10 cellular contexts compared by ENCODE assay signal in genomic region chr17:50155115-50155819, GRCh38. TPM values are rescaled to one million over a fixed set of nuclear protein-coding genes. Genes with fewer than 3 reads are reported as not detected.
DNase-seq lines count a peak whose midpoint lies in the region; ATAC-seq, FAIRE-seq and TF ChIP-seq lines count a peak whose summit lies in the region.
"Had no signal": no experiment of that assay in that cellular context is flagged by ENCODE, and none has a peak within 500 bp of the region (broad histone marks: within the 10 kb centered on the region; RNA-seq: fewer than 3 reads in every experiment).

No MANE protein-coding gene starts in this region.

- H3K79me2 ChIP-seq in GM12878 (ENCODE audit: control insufficient read depth, insufficient read depth, low read length): peaks cover 14% of the 10 kb centered on the region

- H2AFZ ChIP-seq in GM12878 (ENCODE audit: control insufficient read depth, low read depth, low read length): no peak overlapping the region

- TF ChIP-seq POLR2A in heart left ventricle (IDR thresholded peaks at IDR 0.05) (no peak), GM12878 (IDR thresholded peaks at IDR 0.05; ENCODE audit: low read depth, low read length) (no peak)

- no peak for TF ChIP-seq RAD21 in GM12878 (IDR thresholded peaks at IDR 0.05; ENCODE audit: insufficient read depth, low read depth, low read length)

- H3K4me1 ChIP-seq in heart left ventricle (peaks cover 0 to 50% (median 41%) of the 10 kb centered on the region in 12 donors), GM12878 (ENCODE audit: control insufficient read depth, insufficient read depth, low read length) (peaks cover 37% of the 10 kb centered on the region), muscle layer of colon (ENCODE audit: insufficient read depth, low read length) (peaks cover 38% of the 10 kb centered on the region)

- H3K9me3 Mint-ChIP-seq in natural killer cell treated with Interleukin-12 subunit alpha and Interleukin-12 subunit beta and Interleukin-15 and Interleukin-18, amount 100 ng/mL, for 72 hours: no peaks in the 10 kb centered on the region

- SMC1A ChIA-PET in GM12878 (lab: Charles Lee; ENCODE audit: uncharacterized antibody, unreplicated experiment): interaction anchor here (0.8 to 1.9 kb wide), 7 partner anchors 8 to 43 kb away, joined by 3 to 7 read pairs (median 4); no protein-coding TSS in a partner anchor

- BruUV-seq in GM12878 (replicated peaks; lab: Mats Ljungman, UMichigan): no TSS peak

- H3K27ac ChIP-seq in heart left ventricle (peak overlapping the region in 11 of 12 donors; percentile 70 to 99 (median 97)), GM12878 (ENCODE audit: control insufficient read depth, insufficient read depth) (peak overlapping the region; percentile 72), muscle layer of colon (ENCODE audit: low read depth, low read length) (peak overlapping the region; percentile 63)

- peak overlapping the region in 1 of 2 donors; percentile 27 for H3K27ac Mint-ChIP-seq in natural killer cell treated with Interleukin-12 subunit alpha and Interleukin-12 subunit beta and Interleukin-15 and Interleukin-18, amount 100 ng/mL, for 72 hours

- H3K9ac ChIP-seq in GM12878 (ENCODE audit: control insufficient read depth, insufficient read depth, low read length) (peak overlapping the region; percentile 50; the same call in 1 of the 2 replicates), muscle layer of colon (ENCODE audit: low read length) (no peak overlapping the region)

- RAD21 ChIA-PET in GM12878 (lab: Charles Lee; ENCODE audit: unreplicated experiment): interaction anchor here (0.7 to 2.3 kb wide), 6 partner anchors 8 to 142 kb away, joined by 3 to 7 read pairs (median 4); no protein-coding TSS in a partner anchor

- peak overlapping the region; percentile 91 for H3K4me2 ChIP-seq in GM12878 (ENCODE audit: control insufficient read depth, insufficient read depth)

- H3K27me3 Mint-ChIP-seq in natural killer cell treated with Interleukin-12 subunit alpha and Interleukin-12 subunit beta and Interleukin-15 and Interleukin-18, amount 100 ng/mL, for 72 hours: no peaks in the 10 kb centered on the region

- H3K9me3 ChIP-seq in heart left ventricle (no peaks in the 10 kb centered on the region), GM12878 (replicated peaks; ENCODE audit: control insufficient read depth, insufficient read depth, low read length) (no peaks in the 10 kb centered on the region), muscle layer of colon (ENCODE audit: low read length) (no peaks in the 10 kb centered on the region)

- ATAC-seq in heart left ventricle: no peak
- no peak for ATAC-seq in left ventricle myocardium superior
- ATAC-seq in GM12878: no peak
- ATAC-seq in natural killer cell treated with Interleukin-12 subunit alpha and Interleukin-12 subunit beta and Interleukin-15 and Interleukin-18, amount 100 ng/mL, for 72 hours: no peak

- H3K36me3 ChIP-seq in heart left ventricle (no peaks in the 10 kb centered on the region), GM12878 (ENCODE audit: control insufficient read depth in 2 of 2, insufficient read depth in 2 of 2, low read length in 1 of 2) (no peaks in the 10 kb centered on the region), muscle layer of colon (ENCODE audit: insufficient read depth, low read length) (no peaks in the 10 kb centered on the region)

- no peak overlapping the region for H3K4me3 Mint-ChIP-seq in natural killer cell treated with Interleukin-12 subunit alpha and Interleukin-12 subunit beta and Interleukin-15 and Interleukin-18, amount 100 ng/mL, for 72 hours

- CTCF ChIA-PET in GM12878 (lab: Yijun Ruan, JAX): interaction anchor here (0.6 to 2.3 kb wide), 9 partner anchors 8 to 75 kb away, joined by 3 to 10 read pairs (median 5); partner anchors contain the start of gene PDK2

- DNase-seq in heart left ventricle: peak in 2 of 5 donors; percentile 42 to 59
- DNase-seq in left ventricle myocardium superior: no peak
- no peak for DNase-seq in GM12878 (ENCODE audit: low read depth, low spot score)
- DNase-seq in stimulated activated naive CD4-positive, alpha-beta T cell (lab: John Stamatoyannopoulos, UW): no peak
- DNase-seq in NCI-H2081 treated with DMSO at 0.1 percent for 48 hours (lab: John Stamatoyannopoulos, UW): no peak
- DNase-seq in activated CD8-positive, alpha-beta memory T cell treated with anti-CD3 and anti-CD28 coated beads, Interleukin-2, amount 50 U/mL, for 48 hours: no peak
- DNase-seq in natural killer cell treated with Interleukin-12 subunit alpha and Interleukin-12 subunit beta and Interleukin-15 and Interleukin-18, amount 100 ng/mL, for 72 hours (ENCODE audit: low spot score): no peak
- DNase-seq: CD4-positive, CD25-positive, alpha-beta regulatory T cell; stimulated activated CD4-positive, alpha-beta T cell treated with anti-CD3 and anti-CD28 coated beads, Interleukin-4, amount 100 ng/mL, for 24 hours had no signal

- no peak for FAIRE-seq in GM12878 (lab: Jason Lieb, UNC)

- TF ChIP-seq EP300 in GM12878 (IDR thresholded peaks at IDR 0.05; ENCODE audit: borderline replicate concordance in 1 of 2, control insufficient read depth in 1 of 2, low read depth in 2 of 2, low read length in 2 of 2): no peak

- H3K4me3 ChIP-seq in heart left ventricle (no peak overlapping the region), GM12878 (peak overlapping the region; percentile 56), muscle layer of colon (ENCODE audit: low read depth in 1 of 2, low read length in 2 of 2) (peak overlapping the region in 1 of 2 donors; percentile 2)

- H3K4me1 Mint-ChIP-seq in natural killer cell treated with Interleukin-12 subunit alpha and Interleukin-12 subunit beta and Interleukin-15 and Interleukin-18, amount 100 ng/mL, for 72 hours (ENCODE audit: low read depth in 2 of 2): peaks cover 13 to 14% of the 10 kb centered on the region in 2 donors

- no peaks in the 10 kb centered on the region for H3K36me3 Mint-ChIP-seq in natural killer cell treated with Interleukin-12 subunit alpha and Interleukin-12 subunit beta and Interleukin-15 and Interleukin-18, amount 100 ng/mL, for 72 hours
- H3K36me3 Mint-ChIP-seq: CD4-positive, CD25-positive, alpha-beta regulatory T cell had no signal

- intact Hi-C loops in heart left ventricle (cut with DNase I): no loop called here
- intact Hi-C loops in left ventricle myocardium superior (cut with micrococcal nuclease): no loop called here
- intact Hi-C loops in GM12878 (cut with micrococcal nuclease; ENCODE audit: unreplicated experiment): no loop called here

- H3K27me3 ChIP-seq in heart left ventricle: no peaks in the 10 kb centered on the region
- H3K27me3 ChIP-seq in GM12878 (replicated peaks in 1 of 2; ENCODE audit: control insufficient read depth in 2 of 2, insufficient read depth in 2 of 2, low read length in 1 of 2): no peaks in the 10 kb centered on the region
- H3K27me3 ChIP-seq in muscle layer of colon (ENCODE audit: control insufficient read depth in 1 of 2, insufficient read depth in 2 of 2, low read length in 2 of 2): no peaks in the 10 kb centered on the region

- POLR2A ChIA-PET in GM12878 (lab: Charles Lee): interaction anchor here (0.8 to 1.5 kb wide), 3 partner anchors 9 to 38 kb away, joined by 4 to 7 read pairs (median 6); no protein-coding TSS in a partner anchor

- in situ Hi-C loops in GM12878 (cut with MboI): no loop called here

- 68 to 75% (median 71%) methylated on average over 8 of the region's 8 CpGs for WGBS in heart left ventricle, 4 donors
- WGBS in GM12878 (ENCODE audit: insufficient coverage, insufficient replicate concordance, low lambda C conversion rate, missing lambda C conversion rate): 67% methylated on average over 8 of the region's 8 CpGs

- no peaks in the 10 kb centered on the region for H4K20me1 ChIP-seq in GM12878 (ENCODE audit: control insufficient read depth, insufficient read depth)

- no peak for TF ChIP-seq CTCF in heart left ventricle (IDR thresholded peaks at IDR 0.05)
- no peak for TF ChIP-seq CTCF in GM12878 (IDR thresholded peaks at IDR 0.05 in 2 of 3, conservative IDR thresholded peaks at IDR 0.05 in 1 of 3; ENCODE audit: control insufficient read depth in 2 of 3, extremely low read depth in 1 of 3, insufficient read depth in 1 of 3, low read depth in 3 of 3, low read length in 3 of 3)

RNA-seq across cellular contexts. Expression of gene PPP1R9B, which starts 4.8 kb away (rescaled TPM):
- 10 to 100 TPM; 17.0 to 55.9 (median 31.3) TPM for total RNA-seq in heart left ventricle
- 10 to 100 TPM; 30.4 to 33.4 TPM for polyA plus RNA-seq in heart left ventricle
- total RNA-seq in left ventricle myocardium superior: 37.6 TPM
- 55.7 and 68.4 TPM in 2 replicates for total RNA-seq in GM12878 (2013; cell fraction: nucleolus; rRNA removed)
- 59.9 and 62.9 TPM in 2 replicates for total RNA-seq in GM12878 (2014; rRNA removed)
- 35.9 and 39.6 TPM in 2 replicates for total RNA-seq in GM12878 (2014; rRNA removed; fragmentation: Illumina TruSeq; extraction: Trizol)
- total RNA-seq in GM12878 (2021): 103 and 107 TPM in 2 replicates
- polyA plus RNA-seq in GM12878 (2011; ENCODE audit: low read depth): 21.7 TPM
- polyA plus RNA-seq in GM12878 (2011; rRNA removed): 30.2 and 44.4 TPM in 2 replicates
- polyA plus RNA-seq in GM12878 (2011; cell fraction: cytosol; rRNA removed): 39.3 and 43.6 TPM in 2 replicates
- 75.0 and 144 TPM in 2 replicates for polyA plus RNA-seq in GM12878 (2011; cell fraction: nucleus; rRNA removed)
- 54.8 and 64.1 TPM in 2 replicates for polyA plus RNA-seq in GM12878 (2012)
- 17.9 and 35.4 TPM in 2 replicates for polyA plus RNA-seq in GM12878 (2014; fragmentation: Illumina TruSeq; extraction: Trizol)
- under 1 TPM; 0.20 to 0.45 TPM for polyA plus RNA-seq in GM12878 (2014; fragmentation: Nextera tagmentation; extraction: Ambion mirVana)
- polyA plus RNA-seq in GM12878 (2014; rRNA removed): 52.0 and 58.7 TPM in 2 replicates
- 1 to 10 TPM; 1.8 to 2.3 TPM for polyA plus RNA-seq in GM12878 (2016; fragmentation: Nextera tagmentation; extraction: Ambion mirVana)
- 38.4 and 59.7 TPM in 2 replicates for polyA minus RNA-seq in GM12878 (2011; rRNA and poly(A)+ RNA removed)
- 36.3 and 36.8 TPM in 2 replicates for polyA minus RNA-seq in GM12878 (2011; cell fraction: cytosol; rRNA and poly(A)+ RNA removed)
- polyA minus RNA-seq in GM12878 (2011; cell fraction: nucleus; rRNA and poly(A)+ RNA removed): 12.3 and 46.2 TPM in 2 replicates
- 100 to 1,000 TPM in 1 of 2 donors, 10 to 100 TPM in 1; 96.0 to 110 TPM for total RNA-seq in natural killer cell treated with Interleukin-12 subunit alpha and Interleukin-12 subunit beta and Interleukin-15 and Interleukin-18, amount 100 ng/mL, for 72 hours

RNA-seq across cellular contexts. Expression of gene SGCA, which starts 10.5 kb away (rescaled TPM):
- total RNA-seq in heart left ventricle (100 to 1,000 TPM; 110 to 224 (median 151) TPM), left ventricle myocardium superior (155 TPM), GM12878 (2014; rRNA removed) (0.11 and 0.68 TPM in 2 replicates), GM12878 (2014; rRNA removed; fragmentation: Illumina TruSeq; extraction: Trizol) (0.27 TPM in 1 of 2 replicates, not detected in the other), GM12878 (2021) (0.51 and 0.56 TPM in 2 replicates)
- polyA plus RNA-seq in heart left ventricle (100 to 1,000 TPM in 1 of 2 donors, 10 to 100 TPM in 1; 96.5 to 225 TPM), GM12878 (2011; rRNA removed) (0.24 and 0.81 TPM in 2 replicates), GM12878 (2014; fragmentation: Illumina TruSeq; extraction: Trizol) (0.24 TPM in 1 of 2 replicates, not detected in the other), GM12878 (2014; fragmentation: Nextera tagmentation; extraction: Ambion mirVana) (under 1 TPM in 1 of 2 experiments, not detected in 1; 0.13 TPM), GM12878 (2014; rRNA removed) (0.25 and 2.2 TPM in 2 replicates), GM12878 (2016; fragmentation: Nextera tagmentation; extraction: Ambion mirVana) (under 1 TPM in 1 of 2 experiments, not detected in 1; 0.50 TPM)
- total RNA-seq in GM12878 (2013; cell fraction: nucleolus; rRNA removed): 1.9 and 2.9 TPM in 2 replicates
- polyA plus RNA-seq in GM12878 (2011; ENCODE audit: low read depth): 0.52 TPM
- 0.54 and 1.2 TPM in 2 replicates for polyA plus RNA-seq in GM12878 (2011; cell fraction: cytosol; rRNA removed)
- polyA plus RNA-seq in GM12878 (2011; cell fraction: nucleus; rRNA removed): 3.6 and 4.5 TPM in 2 replicates
- 1.2 and 1.9 TPM in 2 replicates for polyA plus RNA-seq in GM12878 (2012)
- 0.29 and 1.1 TPM in 2 replicates for polyA minus RNA-seq in GM12878 (2011; rRNA and poly(A)+ RNA removed)
- polyA minus RNA-seq in GM12878 (2011; cell fraction: cytosol; rRNA and poly(A)+ RNA removed): not detected in 2 replicates
- polyA minus RNA-seq in GM12878 (2011; cell fraction: nucleus; rRNA and poly(A)+ RNA removed): 0.36 TPM in 1 of 2 replicates, not detected in the other
- total RNA-seq in natural killer cell treated with Interleukin-12 subunit alpha and Interleukin-12 subunit beta and Interleukin-15 and Interleukin-18, amount 100 ng/mL, for 72 hours: under 1 TPM in 1 of 2 donors, not detected in 1; 0.42 TPM
- total RNA-seq: CD4-positive, CD25-positive, alpha-beta regulatory T cell had no signal
- polyA plus RNA-seq: CD4-positive, CD25-positive, alpha-beta regulatory T cell had no signal

RNA-seq across cellular contexts. Expression of gene SAMD14, which starts 25.3 kb away (rescaled TPM):
- 1 to 10 TPM in 7 of 9 donors, under 1 TPM in 2; 0.44 to 3.9 (median 1.2) TPM for total RNA-seq in heart left ventricle
- 1 to 10 TPM in 1 of 2 donors, under 1 TPM in 1; 0.72 to 2.8 TPM for polyA plus RNA-seq in heart left ventricle
- total RNA-seq in left ventricle myocardium superior: 1.2 TPM
- 2.6 and 4.3 TPM in 2 replicates for total RNA-seq in GM12878 (2013; cell fraction: nucleolus; rRNA removed)
- total RNA-seq in GM12878 (2014; rRNA removed): 0.17 and 0.22 TPM in 2 replicates
- total RNA-seq in GM12878 (2014; rRNA removed; fragmentation: Illumina TruSeq; extraction: Trizol): 0.22 and 0.74 TPM in 2 replicates
- 1.3 and 1.7 TPM in 2 replicates for total RNA-seq in GM12878 (2021)
- polyA plus RNA-seq in GM12878 (2011; ENCODE audit: low read depth): 0.58 TPM
- polyA plus RNA-seq in GM12878 (2011; rRNA removed): 0.32 and 1.3 TPM in 2 replicates
- 0.51 and 1.2 TPM in 2 replicates for polyA plus RNA-seq in GM12878 (2011; cell fraction: cytosol; rRNA removed)
- polyA plus RNA-seq in GM12878 (2011; cell fraction: nucleus; rRNA removed): 8.0 and 8.3 TPM in 2 replicates
- polyA plus RNA-seq in GM12878 (2012): 0.45 and 0.66 TPM in 2 replicates
- polyA plus RNA-seq in GM12878 (2014; fragmentation: Illumina TruSeq; extraction: Trizol): 0.19 and 0.25 TPM in 2 replicates
- not detected for polyA plus RNA-seq in GM12878 (2014; fragmentation: Nextera tagmentation; extraction: Ambion mirVana)
- 0.51 and 1.4 TPM in 2 replicates for polyA plus RNA-seq in GM12878 (2014; rRNA removed)
- polyA plus RNA-seq in GM12878 (2016; fragmentation: Nextera tagmentation; extraction: Ambion mirVana): under 1 TPM in 1 of 2 experiments, not detected in 1; 0.06 TPM
- 0.59 and 2.0 TPM in 2 replicates for polyA minus RNA-seq in GM12878 (2011; rRNA and poly(A)+ RNA removed)
- polyA minus RNA-seq in GM12878 (2011; cell fraction: cytosol; rRNA and poly(A)+ RNA removed): 0.73 TPM in 1 of 2 replicates, not detected in the other
- 1.1 and 1.8 TPM in 2 replicates for polyA minus RNA-seq in GM12878 (2011; cell fraction: nucleus; rRNA and poly(A)+ RNA removed)
- 1 to 10 TPM; 2.6 to 5.0 TPM for total RNA-seq in natural killer cell treated with Interleukin-12 subunit alpha and Interleukin-12 subunit beta and Interleukin-15 and Interleukin-18, amount 100 ng/mL, for 72 hours

RNA-seq across cellular contexts. Expression of gene COL1A1, which starts 46.2 kb away (rescaled TPM):
- 100 to 1,000 TPM in 3 of 9 donors, 10 to 100 TPM in 6; 10.2 to 897 (median 55.4) TPM for total RNA-seq in heart left ventricle
- 100 to 1,000 TPM in 1 of 2 donors, 10 to 100 TPM in 1; 17.2 to 109 TPM for polyA plus RNA-seq in heart left ventricle
- 26.8 TPM for total RNA-seq in left ventricle myocardium superior
- 43.7 and 49.7 TPM in 2 replicates for total RNA-seq in GM12878 (2013; cell fraction: nucleolus; rRNA removed)
- total RNA-seq in GM12878 (2014; rRNA removed): 0.79 and 1.1 TPM in 2 replicates
- 0.55 and 1.2 TPM in 2 replicates for total RNA-seq in GM12878 (2014; rRNA removed; fragmentation: Illumina TruSeq; extraction: Trizol)
- 6.1 and 7.7 TPM in 2 replicates for total RNA-seq in GM12878 (2021)
- polyA plus RNA-seq in GM12878 (2011; ENCODE audit: low read depth): 1.5 TPM
- 1.9 and 2.9 TPM in 2 replicates for polyA plus RNA-seq in GM12878 (2011; rRNA removed)
- 2.8 TPM in 2 replicates for polyA plus RNA-seq in GM12878 (2011; cell fraction: cytosol; rRNA removed)
- polyA plus RNA-seq in GM12878 (2011; cell fraction: nucleus; rRNA removed): 67.6 and 84.9 TPM in 2 replicates
- 2.7 and 4.3 TPM in 2 replicates for polyA plus RNA-seq in GM12878 (2012)
- 0.54 and 1.9 TPM in 2 replicates for polyA plus RNA-seq in GM12878 (2014; fragmentation: Illumina TruSeq; extraction: Trizol)
- polyA plus RNA-seq in GM12878 (2014; fragmentation: Nextera tagmentation; extraction: Ambion mirVana): under 1 TPM; 0.18 to 0.32 TPM
- 3.5 and 3.9 TPM in 2 replicates for polyA plus RNA-seq in GM12878 (2014; rRNA removed)
- polyA plus RNA-seq in GM12878 (2016; fragmentation: Nextera tagmentation; extraction: Ambion mirVana): 1 to 10 TPM; 2.7 to 4.3 TPM
- polyA minus RNA-seq in GM12878 (2011; rRNA and poly(A)+ RNA removed): 4.6 and 8.9 TPM in 2 replicates
- 2.3 and 2.5 TPM in 2 replicates for polyA minus RNA-seq in GM12878 (2011; cell fraction: cytosol; rRNA and poly(A)+ RNA removed)
- polyA minus RNA-seq in GM12878 (2011; cell fraction: nucleus; rRNA and poly(A)+ RNA removed): 24.8 and 32.3 TPM in 2 replicates
- 1 to 10 TPM in 1 of 2 donors, not detected in 1; 1.7 TPM for total RNA-seq in natural killer cell treated with Interleukin-12 subunit alpha and Interleukin-12 subunit beta and Interleukin-15 and Interleukin-18, amount 100 ng/mL, for 72 hours
- polyA plus RNA-seq: CD4-positive, CD25-positive, alpha-beta regulatory T cell had no signal

Comparison
In these comparisons a context has a peak if more than half of its experiments do, and no peak if none do; other contexts are left out.
1. RNA of gene SGCA, which starts 10.5 kb away (total RNA-seq): 155 TPM in left ventricle myocardium superior (single experiment) and 110 to 224 TPM in heart left ventricle; 0.11 to 2.9 TPM in GM12878 and 0.42 TPM in natural killer cell treated with Interleukin-12 subunit alpha and Interleukin-12 subunit beta and Interleukin-15 and Interleukin-18, amount 100 ng/mL, for 72 hours; every median in the first group is over 10 times any median in the second.
2. Peak in every context shown above with its lines, with median percentiles within 50 percentile points of each other: H3K27ac ChIP-seq.